ENCODE assay signal across 1 cellular context in genomic region chr3:117790256-117790987, GRCh38.
TF ChIP-seq lines count a peak whose summit lies in the region.

No MANE protein-coding gene starts in this region.

TF ChIP-seq in H1, 55 proteins besides CTCF, POLR2A, EP300 and RAD21 (continued from another document):
- TF ChIP-seq ASH2L (IDR thresholded peaks at IDR 0.05; ENCODE audit: low read length) (no peak), MAX (IDR thresholded peaks at IDR 0.05) (no peak)
TF ChIP-seq in H1: peak in this region for 2.
